8 cellular contexts compared by ENCODE assay signal in the genomic region with DNA sequence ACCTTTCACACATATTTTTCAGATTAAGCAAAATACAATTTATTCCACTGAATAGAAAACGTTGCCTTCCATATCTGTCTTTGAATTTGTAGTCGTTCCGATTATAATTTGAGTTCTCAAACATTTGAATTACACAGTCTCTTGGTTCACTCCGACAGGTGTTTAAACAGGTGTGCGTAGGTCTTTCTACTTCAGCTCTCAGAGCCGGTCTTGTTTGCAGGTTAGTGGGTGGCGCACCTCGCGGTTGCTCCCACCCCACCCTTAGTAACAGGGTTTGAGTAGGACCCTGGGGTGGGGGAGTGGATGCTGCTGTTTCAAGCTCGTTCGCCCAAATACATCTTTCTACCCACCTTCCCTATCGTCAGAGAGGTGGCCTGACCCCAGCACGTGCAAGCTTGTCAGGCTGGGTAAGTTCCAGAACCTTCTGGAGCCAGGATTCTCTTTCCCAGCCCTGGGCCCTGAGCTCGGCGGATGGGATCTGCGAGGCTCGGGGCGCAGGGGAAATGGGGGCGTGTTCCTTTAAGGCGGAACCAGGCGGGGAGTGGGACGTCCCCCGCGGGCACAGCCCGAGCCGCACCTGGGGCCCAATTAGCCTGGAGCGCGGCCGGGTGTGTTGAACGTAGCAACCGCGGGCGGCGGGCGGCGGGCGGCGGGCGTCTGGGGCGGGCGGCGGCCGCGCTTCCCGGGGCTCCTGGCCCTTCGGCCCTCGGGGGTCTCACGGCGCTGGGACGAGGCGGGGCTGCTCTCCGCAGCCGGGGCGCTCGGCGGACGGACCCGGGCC. TPM values are rescaled to one million over a fixed set of nuclear protein-coding genes. Genes with fewer than 3 reads are reported as not detected.
A peak's percentile ranks its signal among the peaks of the same experiment; 100 is the strongest.
DNase-seq lines count a peak whose midpoint lies in the region; ATAC-seq, FAIRE-seq and TF ChIP-seq lines count a peak whose summit lies in the region.

Gene FAM149A (plus strand): TSS at position 591 of the 781 bp plus-strand sequence.

- H3K9me3 Mint-ChIP-seq in CD8-positive, alpha-beta T cell: no peaks in the 10 kb centered on the region
- H3K9me3 Mint-ChIP-seq in IgD-negative memory B cell: peaks cover 0 to 2% (median 0%) of the 10 kb centered on the region in 3 donors

- H3K4me1 Mint-ChIP-seq in CD8-positive, alpha-beta T cell (ENCODE audit: low read depth): peaks cover 12% of the 10 kb centered on the region
- H3K4me1 Mint-ChIP-seq in IgD-negative memory B cell: peaks cover 4 to 13% (median 5%) of the 10 kb centered on the region in 3 donors

- no peaks in the 10 kb centered on the region for H4K20me1 ChIP-seq in endothelial cell of umbilical vein (replicated peaks; ENCODE audit: control insufficient read depth, extremely low read depth, insufficient read depth, low read length)

- no peaks in the 10 kb centered on the region for H3K9me3 ChIP-seq in CD8-positive, alpha-beta T cell (ENCODE audit: low read length)
- H3K9me3 ChIP-seq in endothelial cell of umbilical vein (replicated peaks; ENCODE audit: control insufficient read depth, insufficient read depth, low read length) (no peaks in the 10 kb centered on the region), muscle layer of duodenum (ENCODE audit: control insufficient read depth in 1 of 2, low read length in 2 of 2) (no peaks in the 10 kb centered on the region)

- H3K79me2 ChIP-seq in endothelial cell of umbilical vein (ENCODE audit: control insufficient read depth, insufficient read depth, low read length): no peaks in the 10 kb centered on the region

- POLR2A ChIA-PET in CD8-positive, alpha-beta T cell (lab: Charles Lee): no interaction called here
- POLR2A ChIA-PET in endothelial cell of umbilical vein (lab: Charles Lee): no interaction called here

- peak; percentile 87 for ATAC-seq in CD8-positive, alpha-beta T cell
- peak; percentile 70 for ATAC-seq in GM21381 (IDR thresholded peaks at IDR 0.05; ENCODE audit: unreplicated experiment)

- TF ChIP-seq POLR2A in endothelial cell of umbilical vein (IDR thresholded peaks at IDR 0.05; ENCODE audit: low read depth, low read length): no peak

- no peaks in the 10 kb centered on the region for H3K27me3 ChIP-seq in CD8-positive, alpha-beta T cell (ENCODE audit: insufficient read depth, low read length)
- H3K27me3 ChIP-seq in endothelial cell of umbilical vein (ENCODE audit: control insufficient read depth in 2 of 2, insufficient read depth in 2 of 2, low read length in 2 of 2): peaks cover 28 to 33% of the 10 kb centered on the region in 2 experiments
- H3K27me3 ChIP-seq in muscle layer of duodenum (ENCODE audit: low read depth, low read length): peaks cover 3% of the 10 kb centered on the region

- peak in 6 of 7 experiments; percentile 34 to 58 (median 45) for DNase-seq in CD8-positive, alpha-beta T cell
- peak; percentile 32 to 38 for DNase-seq in activated CD4-positive, alpha-beta T cell treated with anti-CD3 and anti-CD28 coated beads, Interleukin-2, amount 50 U/mL, for 4 hours
- DNase-seq in endothelial cell of umbilical vein (ENCODE audit: low read depth, low spot score) (no peak), NCI-H226 (no peak)
- peak; percentile 19 for DNase-seq in stimulated activated naive CD4-positive, alpha-beta T cell treated with Interleukin-2 at 50 U/mL for 16 hours (lab: John Stamatoyannopoulos, UW)

- peak within 1 kb of the TSS; percentile 70 for H3K27ac Mint-ChIP-seq in CD8-positive, alpha-beta T cell
- no peak within 1 kb of the TSS for H3K27ac Mint-ChIP-seq in IgD-negative memory B cell

- intact Hi-C loops in CD8-positive, alpha-beta T cell (cut with DNase I, micrococcal nuclease): no loop called here
- intact Hi-C loops in endothelial cell of umbilical vein (cut with micrococcal nuclease): no loop called here

- peaks cover 3% of the 10 kb centered on the region for H3K36me3 Mint-ChIP-seq in CD8-positive, alpha-beta T cell
- H3K36me3 Mint-ChIP-seq in IgD-negative memory B cell: no peaks in the 10 kb centered on the region

- FAIRE-seq in endothelial cell of umbilical vein (lab: Jason Lieb, UNC): no peak

- H3K27ac ChIP-seq in CD8-positive, alpha-beta T cell (ENCODE audit: low read depth, low read length): no peak within 1 kb of the TSS
- H3K27ac ChIP-seq in endothelial cell of umbilical vein (ENCODE audit: insufficient read depth, low read depth, low read length) (no peak within 1 kb of the TSS), muscle layer of duodenum (ENCODE audit: low read length) (peak within 1 kb of the TSS; percentile 47)

- peaks cover 48% of the 10 kb centered on the region for H3K27me3 Mint-ChIP-seq in CD8-positive, alpha-beta T cell (ENCODE audit: low read depth)
- H3K27me3 Mint-ChIP-seq in IgD-negative memory B cell: peaks cover 64% of the 10 kb centered on the region

- peak within 1 kb of the TSS; percentile 37 for H2AFZ ChIP-seq in endothelial cell of umbilical vein (ENCODE audit: low read depth, low read length)

- peaks cover 10% of the 10 kb centered on the region for H3K4me1 ChIP-seq in CD8-positive, alpha-beta T cell (ENCODE audit: insufficient read depth, low read length)
- H3K4me1 ChIP-seq in endothelial cell of umbilical vein (ENCODE audit: control insufficient read depth, extremely low read depth, insufficient read depth, low read length) (peaks cover 3% of the 10 kb centered on the region), muscle layer of duodenum (ENCODE audit: control insufficient read depth in 1 of 2, insufficient read depth in 2 of 2, low read length in 2 of 2) (peaks cover 0 to 7% of the 10 kb centered on the region in 2 donors)

- no peak within 1 kb of the TSS for H3K9ac ChIP-seq in endothelial cell of umbilical vein (replicated peaks; ENCODE audit: extremely low read depth, insufficient read depth, low read length)

- H3K4me3 Mint-ChIP-seq in CD8-positive, alpha-beta T cell: peak within 1 kb of the TSS; percentile 87
- H3K4me3 Mint-ChIP-seq in IgD-negative memory B cell: peak within 1 kb of the TSS; percentile 55 to 90 (median 81)

- no peaks in the 10 kb centered on the region for H3K36me3 ChIP-seq in CD8-positive, alpha-beta T cell (ENCODE audit: insufficient read depth, low read length)
- H3K36me3 ChIP-seq in endothelial cell of umbilical vein (ENCODE audit: control insufficient read depth in 2 of 2, extremely low read depth in 1 of 2, insufficient read depth in 2 of 2, low read length in 2 of 2) (no peaks in the 10 kb centered on the region), muscle layer of duodenum (ENCODE audit: control insufficient read depth in 1 of 2, insufficient read depth in 2 of 2, low read length in 2 of 2) (no peaks in the 10 kb centered on the region)

- CTCF ChIA-PET in CD8-positive, alpha-beta T cell (lab: Charles Lee): interaction anchor here (1.2 kb wide), 1 partner anchor 12 kb away, joined by 4 read pairs; no protein-coding TSS in a partner anchor
- CTCF ChIA-PET in endothelial cell of umbilical vein (lab: Charles Lee): no interaction called here

- TF ChIP-seq CTCF in CD8-positive, alpha-beta T cell (IDR thresholded peaks at IDR 0.05): no peak
- TF ChIP-seq CTCF in endothelial cell of umbilical vein (IDR thresholded peaks at IDR 0.05; ENCODE audit: extremely low read depth in 1 of 2, insufficient read depth in 1 of 2, low read depth in 1 of 2, low read length in 2 of 2): no peak

- H3K9me1 ChIP-seq in endothelial cell of umbilical vein (replicated peaks; ENCODE audit: control insufficient read depth, extremely low read depth, insufficient read depth, low read length): no peaks in the 10 kb centered on the region

- dilution Hi-C loops in endothelial cell of umbilical vein (cut with MboI; ENCODE audit: extremely low pct_ligation_motif_present, low sequenced_read_pairs): no loop called here

- peak within 1 kb of the TSS; percentile 42 for H3K4me2 ChIP-seq in endothelial cell of umbilical vein (ENCODE audit: insufficient read depth, low read length)

- BruUV-seq in endothelial cell of umbilical vein (replicated peaks; lab: Mats Ljungman, UMichigan): no TSS peak

- peak within 1 kb of the TSS; percentile 22 for H3K4me3 ChIP-seq in CD8-positive, alpha-beta T cell (ENCODE audit: low read depth, low read length)
- H3K4me3 ChIP-seq in endothelial cell of umbilical vein (replicated peaks in 1 of 3; ENCODE audit: insufficient read depth in 1 of 3, low read depth in 1 of 3, low read length in 3 of 3) (peak within 1 kb of the TSS in 2 of 3 experiments; percentile 12 to 26), muscle layer of duodenum (ENCODE audit: low read depth in 1 of 2, low read length in 2 of 2) (peak within 1 kb of the TSS; percentile 59 to 80)

TF ChIP-seq in endothelial cell of umbilical vein, 7 proteins besides CTCF, POLR2A, EP300 and RAD21:
- TF ChIP-seq POLR2AphosphoS5 (IDR thresholded peaks at IDR 0.05; ENCODE audit: insufficient read depth, low read depth, low read length): no peak
- TF ChIP-seq EZH2 (IDR thresholded peaks at IDR 0.05; ENCODE audit: borderline replicate concordance, low read depth, low read length, severe bottlenecking): peak; percentile 70

RNA-seq across cellular contexts. Expression of gene FAM149A, which starts in this region (rescaled TPM):
- total RNA-seq in CD8-positive, alpha-beta T cell: 1 to 10 TPM in 1 of 2 experiments, under 1 TPM in 1; 0.79 to 1.4 TPM
- not detected for polyA plus RNA-seq in IgD-negative memory B cell
- 0.20 and 0.51 TPM in 2 replicates for total RNA-seq in endothelial cell of umbilical vein
- 0.08 TPM in 2 replicates for polyA plus RNA-seq in endothelial cell of umbilical vein
- polyA plus RNA-seq in endothelial cell of umbilical vein (2011; cell fraction: cytosol; rRNA removed): 0.03 and 0.09 TPM in 2 replicates
- 0.10 and 0.13 TPM in 2 replicates for polyA plus RNA-seq in endothelial cell of umbilical vein (2011; cell fraction: nucleus; rRNA removed)
- polyA plus RNA-seq in endothelial cell of umbilical vein (2012): not detected in 2 replicates
- polyA minus RNA-seq in endothelial cell of umbilical vein: not detected in 2 replicates
- polyA minus RNA-seq in endothelial cell of umbilical vein (2011; cell fraction: cytosol; rRNA and poly(A)+ RNA removed): not detected
- not detected in 2 replicates for polyA minus RNA-seq in endothelial cell of umbilical vein (2011; cell fraction: nucleus; rRNA and poly(A)+ RNA removed)

Comparison
In these comparisons a context has a peak if more than half of its experiments do, and no peak if none do; other contexts are left out.
1. DNase-seq: peak in CD8-positive, alpha-beta T cell (6 of 7), activated CD4-positive, alpha-beta T cell treated with anti-CD3 and anti-CD28 coated beads, Interleukin-2, amount 50 U/mL, for 4 hours (2 of 2) and stimulated activated naive CD4-positive, alpha-beta T cell treated with Interleukin-2 at 50 U/mL for 16 hours (single experiment); none in endothelial cell of umbilical vein (single experiment) and NCI-H226 (single experiment).
2. H3K4me3 ChIP-seq: peak in every context shown above with its lines; median percentile 70 in muscle layer of duodenum; 22 in CD8-positive, alpha-beta T cell; 19 in endothelial cell of umbilical vein.